1 cellular context compared by ENCODE assay signal in the genomic region with DNA sequence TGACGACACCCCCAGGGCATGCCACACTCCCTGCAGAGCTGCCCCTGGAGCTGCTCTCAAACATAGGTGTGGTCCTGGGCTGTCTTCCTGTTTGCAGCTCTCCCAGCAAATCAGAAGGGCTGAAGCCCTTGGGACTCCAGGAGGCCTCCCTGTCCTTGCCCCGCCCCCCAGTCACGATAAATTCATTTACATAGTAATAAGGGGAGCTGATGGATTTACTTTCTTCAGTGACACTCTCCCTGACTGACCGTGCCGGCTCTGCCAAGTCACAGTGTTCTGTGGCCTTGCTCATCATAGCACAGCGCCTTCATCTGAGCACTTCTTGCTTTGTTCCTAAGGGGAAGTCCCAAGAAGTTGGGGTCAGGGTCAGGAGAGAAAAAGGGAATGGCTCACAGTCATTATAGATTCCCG.
TF ChIP-seq lines count a peak whose summit lies in the region.

No MANE protein-coding gene starts in this region.

TF ChIP-seq in K562, 482 proteins besides CTCF, POLR2A, EP300 and RAD21 (continued from another document):
- TF ChIP-seq, protein P1, sequence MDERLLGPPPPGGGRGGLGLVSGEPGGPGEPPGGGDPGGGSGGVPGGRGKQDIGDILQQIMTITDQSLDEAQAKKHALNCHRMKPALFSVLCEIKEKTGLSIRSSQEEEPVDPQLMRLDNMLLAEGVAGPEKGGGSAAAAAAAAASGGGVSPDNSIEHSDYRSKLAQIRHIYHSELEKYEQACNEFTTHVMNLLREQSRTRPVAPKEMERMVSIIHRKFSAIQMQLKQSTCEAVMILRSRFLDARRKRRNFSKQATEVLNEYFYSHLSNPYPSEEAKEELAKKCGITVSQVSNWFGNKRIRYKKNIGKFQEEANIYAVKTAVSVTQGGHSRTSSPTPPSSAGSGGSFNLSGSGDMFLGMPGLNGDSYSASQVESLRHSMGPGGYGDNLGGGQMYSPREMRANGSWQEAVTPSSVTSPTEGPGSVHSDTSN (CRISPR knock-in tag; IDR thresholded peaks at IDR 0.05; ENCODE audit: low read depth), result no peak
- TF ChIP-seq, protein P1 (tag; conservative IDR thresholded peaks at IDR 0.05; ENCODE audit: low read depth), result 0 out of 2 replicates have a peak, but pooled peaks have one; percentile 35
- TF ChIP-seq PHF20 (IDR thresholded peaks at IDR 0.05; ENCODE audit: partially characterized antibody) (no peak), MEIS2 (IDR thresholded peaks at IDR 0.05; ENCODE audit: partially characterized antibody) (peak; percentile 62), ZNF12 (CRISPR knock-in tag; IDR thresholded peaks at IDR 0.05) (peak; percentile 90)
- TF ChIP-seq, protein P2, sequence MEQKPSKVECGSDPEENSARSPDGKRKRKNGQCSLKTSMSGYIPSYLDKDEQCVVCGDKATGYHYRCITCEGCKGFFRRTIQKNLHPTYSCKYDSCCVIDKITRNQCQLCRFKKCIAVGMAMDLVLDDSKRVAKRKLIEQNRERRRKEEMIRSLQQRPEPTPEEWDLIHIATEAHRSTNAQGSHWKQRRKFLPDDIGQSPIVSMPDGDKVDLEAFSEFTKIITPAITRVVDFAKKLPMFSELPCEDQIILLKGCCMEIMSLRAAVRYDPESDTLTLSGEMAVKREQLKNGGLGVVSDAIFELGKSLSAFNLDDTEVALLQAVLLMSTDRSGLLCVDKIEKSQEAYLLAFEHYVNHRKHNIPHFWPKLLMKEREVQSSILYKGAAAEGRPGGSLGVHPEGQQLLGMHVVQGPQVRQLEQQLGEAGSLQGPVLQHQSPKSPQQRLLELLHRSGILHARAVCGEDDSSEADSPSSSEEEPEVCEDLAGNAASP (IDR thresholded peaks at IDR 0.05), result no peak
- TF ChIP-seq, protein P3, sequence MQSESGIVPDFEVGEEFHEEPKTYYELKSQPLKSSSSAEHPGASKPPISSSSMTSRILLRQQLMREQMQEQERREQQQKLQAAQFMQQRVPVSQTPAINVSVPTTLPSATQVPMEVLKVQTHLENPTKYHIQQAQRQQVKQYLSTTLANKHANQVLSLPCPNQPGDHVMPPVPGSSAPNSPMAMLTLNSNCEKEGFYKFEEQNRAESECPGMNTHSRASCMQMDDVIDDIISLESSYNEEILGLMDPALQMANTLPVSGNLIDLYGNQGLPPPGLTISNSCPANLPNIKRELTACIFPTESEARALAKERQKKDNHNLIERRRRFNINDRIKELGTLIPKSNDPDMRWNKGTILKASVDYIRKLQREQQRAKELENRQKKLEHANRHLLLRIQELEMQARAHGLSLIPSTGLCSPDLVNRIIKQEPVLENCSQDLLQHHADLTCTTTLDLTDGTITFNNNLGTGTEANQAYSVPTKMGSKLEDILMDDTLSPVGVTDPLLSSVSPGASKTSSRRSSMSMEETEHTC (IDR thresholded peaks at IDR 0.05), result no peak
- TF ChIP-seq, protein P4, sequence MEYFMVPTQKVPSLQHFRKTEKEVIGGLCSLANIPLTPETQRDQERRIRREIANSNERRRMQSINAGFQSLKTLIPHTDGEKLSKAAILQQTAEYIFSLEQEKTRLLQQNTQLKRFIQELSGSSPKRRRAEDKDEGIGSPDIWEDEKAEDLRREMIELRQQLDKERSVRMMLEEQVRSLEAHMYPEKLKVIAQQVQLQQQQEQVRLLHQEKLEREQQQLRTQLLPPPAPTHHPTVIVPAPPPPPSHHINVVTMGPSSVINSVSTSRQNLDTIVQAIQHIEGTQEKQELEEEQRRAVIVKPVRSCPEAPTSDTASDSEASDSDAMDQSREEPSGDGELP (CRISPR knock-in tag; IDR thresholded peaks at IDR 0.05; ENCODE audit: borderline replicate concordance), result no peak
TF ChIP-seq in K562: peak in this region for 3.
